Comparison of ENCODE assay signal across 1 cellular context in the genomic region with DNA sequence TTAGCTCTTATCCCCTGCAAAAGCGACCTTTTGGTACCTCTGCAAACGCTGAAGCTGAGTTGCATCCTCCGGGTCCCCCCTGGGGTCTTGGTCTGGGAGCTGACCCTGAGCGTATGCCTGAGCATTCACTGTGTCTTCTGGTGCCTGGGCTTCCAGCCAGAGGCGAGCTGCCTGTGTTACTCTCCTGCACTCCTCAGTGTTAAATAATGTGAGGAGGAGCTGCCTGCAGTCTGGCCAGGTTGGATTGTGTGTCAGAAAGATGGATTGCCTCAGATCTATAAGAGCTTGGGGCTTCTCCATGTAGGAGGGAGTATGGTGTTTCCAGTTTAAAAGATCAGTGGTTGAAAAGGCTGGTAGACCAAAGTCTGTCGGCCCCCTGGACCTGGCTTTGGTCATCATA.
TF ChIP-seq lines count a peak whose summit lies in the region.

No MANE protein-coding gene starts in this region.

TF ChIP-seq in GM23338, 12 proteins besides CTCF, POLR2A, EP300 and RAD21 (continued from another document):
- TF ChIP-seq, protein P1, sequence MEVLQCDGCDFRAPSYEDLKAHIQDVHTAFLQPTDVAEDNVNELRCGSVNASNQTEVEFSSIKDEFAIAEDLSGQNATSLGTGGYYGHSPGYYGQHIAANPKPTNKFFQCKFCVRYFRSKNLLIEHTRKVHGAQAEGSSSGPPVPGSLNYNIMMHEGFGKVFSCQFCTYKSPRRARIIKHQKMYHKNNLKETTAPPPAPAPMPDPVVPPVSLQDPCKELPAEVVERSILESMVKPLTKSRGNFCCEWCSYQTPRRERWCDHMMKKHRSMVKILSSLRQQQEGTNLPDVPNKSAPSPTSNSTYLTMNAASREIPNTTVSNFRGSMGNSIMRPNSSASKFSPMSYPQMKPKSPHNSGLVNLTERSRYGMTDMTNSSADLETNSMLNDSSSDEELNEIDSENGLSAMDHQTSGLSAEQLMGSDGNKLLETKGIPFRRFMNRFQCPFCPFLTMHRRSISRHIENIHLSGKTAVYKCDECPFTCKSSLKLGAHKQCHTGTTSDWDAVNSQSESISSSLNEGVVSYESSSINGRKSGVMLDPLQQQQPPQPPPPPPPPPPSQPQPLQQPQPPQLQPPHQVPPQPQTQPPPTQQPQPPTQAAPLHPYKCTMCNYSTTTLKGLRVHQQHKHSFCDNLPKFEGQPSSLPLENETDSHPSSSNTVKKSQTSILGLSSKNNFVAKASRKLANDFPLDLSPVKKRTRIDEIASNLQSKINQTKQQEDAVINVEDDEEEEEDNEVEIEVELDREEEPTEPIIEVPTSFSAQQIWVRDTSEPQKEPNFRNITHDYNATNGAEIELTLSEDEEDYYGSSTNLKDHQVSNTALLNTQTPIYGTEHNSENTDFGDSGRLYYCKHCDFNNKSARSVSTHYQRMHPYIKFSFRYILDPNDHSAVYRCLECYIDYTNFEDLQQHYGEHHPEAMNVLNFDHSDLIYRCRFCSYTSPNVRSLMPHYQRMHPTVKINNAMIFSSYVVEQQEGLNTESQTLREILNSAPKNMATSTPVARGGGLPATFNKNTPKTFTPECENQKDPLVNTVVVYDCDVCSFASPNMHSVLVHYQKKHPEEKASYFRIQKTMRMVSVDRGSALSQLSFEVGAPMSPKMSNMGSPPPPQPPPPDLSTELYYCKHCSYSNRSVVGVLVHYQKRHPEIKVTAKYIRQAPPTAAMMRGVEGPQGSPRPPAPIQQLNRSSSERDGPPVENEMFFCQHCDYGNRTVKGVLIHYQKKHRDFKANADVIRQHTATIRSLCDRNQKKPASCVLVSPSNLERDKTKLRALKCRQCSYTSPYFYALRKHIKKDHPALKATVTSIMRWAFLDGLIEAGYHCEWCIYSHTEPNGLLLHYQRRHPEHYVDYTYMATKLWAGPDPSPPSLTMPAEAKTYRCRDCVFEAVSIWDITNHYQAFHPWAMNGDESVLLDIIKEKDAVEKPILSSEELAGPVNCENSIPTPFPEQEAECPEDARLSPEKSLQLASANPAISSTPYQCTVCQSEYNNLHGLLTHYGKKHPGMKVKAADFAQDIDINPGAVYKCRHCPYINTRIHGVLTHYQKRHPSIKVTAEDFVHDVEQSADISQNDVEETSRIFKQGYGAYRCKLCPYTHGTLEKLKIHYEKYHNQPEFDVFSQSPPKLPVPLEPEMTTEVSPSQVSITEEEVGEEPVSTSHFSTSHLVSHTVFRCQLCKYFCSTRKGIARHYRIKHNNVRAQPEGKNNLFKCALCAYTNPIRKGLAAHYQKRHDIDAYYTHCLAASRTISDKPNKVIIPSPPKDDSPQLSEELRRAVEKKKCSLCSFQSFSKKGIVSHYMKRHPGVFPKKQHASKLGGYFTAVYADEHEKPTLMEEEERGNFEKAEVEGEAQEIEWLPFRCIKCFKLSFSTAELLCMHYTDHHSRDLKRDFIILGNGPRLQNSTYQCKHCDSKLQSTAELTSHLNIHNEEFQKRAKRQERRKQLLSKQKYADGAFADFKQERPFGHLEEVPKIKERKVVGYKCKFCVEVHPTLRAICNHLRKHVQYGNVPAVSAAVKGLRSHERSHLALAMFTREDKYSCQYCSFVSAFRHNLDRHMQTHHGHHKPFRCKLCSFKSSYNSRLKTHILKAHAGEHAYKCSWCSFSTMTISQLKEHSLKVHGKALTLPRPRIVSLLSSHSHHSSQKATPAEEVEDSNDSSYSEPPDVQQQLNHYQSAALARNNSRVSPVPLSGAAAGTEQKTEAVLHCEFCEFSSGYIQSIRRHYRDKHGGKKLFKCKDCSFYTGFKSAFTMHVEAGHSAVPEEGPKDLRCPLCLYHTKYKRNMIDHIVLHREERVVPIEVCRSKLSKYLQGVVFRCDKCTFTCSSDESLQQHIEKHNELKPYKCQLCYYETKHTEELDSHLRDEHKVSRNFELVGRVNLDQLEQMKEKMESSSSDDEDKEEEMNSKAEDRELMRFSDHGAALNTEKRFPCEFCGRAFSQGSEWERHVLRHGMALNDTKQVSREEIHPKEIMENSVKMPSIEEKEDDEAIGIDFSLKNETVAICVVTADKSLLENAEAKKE (CRISPR knock-in tag; IDR thresholded peaks at IDR 0.05) = no peak
- no peak for TF ChIP-seq ZNF114 (CRISPR knock-in tag; IDR thresholded peaks at IDR 0.05)
- TF ChIP-seq POLR2AphosphoS5 (IDR thresholded peaks at IDR 0.05; ENCODE audit: low read depth) = no peak
- TF ChIP-seq CREB1 (CRISPR knock-in tag; IDR thresholded peaks at IDR 0.05; ENCODE audit: low read depth) = no peak
- TF ChIP-seq, protein P2, sequence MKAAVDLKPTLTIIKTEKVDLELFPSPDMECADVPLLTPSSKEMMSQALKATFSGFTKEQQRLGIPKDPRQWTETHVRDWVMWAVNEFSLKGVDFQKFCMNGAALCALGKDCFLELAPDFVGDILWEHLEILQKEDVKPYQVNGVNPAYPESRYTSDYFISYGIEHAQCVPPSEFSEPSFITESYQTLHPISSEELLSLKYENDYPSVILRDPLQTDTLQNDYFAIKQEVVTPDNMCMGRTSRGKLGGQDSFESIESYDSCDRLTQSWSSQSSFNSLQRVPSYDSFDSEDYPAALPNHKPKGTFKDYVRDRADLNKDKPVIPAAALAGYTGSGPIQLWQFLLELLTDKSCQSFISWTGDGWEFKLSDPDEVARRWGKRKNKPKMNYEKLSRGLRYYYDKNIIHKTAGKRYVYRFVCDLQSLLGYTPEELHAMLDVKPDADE (IDR thresholded peaks at IDR 0.05) = no peak
- TF ChIP-seq, protein P3, sequence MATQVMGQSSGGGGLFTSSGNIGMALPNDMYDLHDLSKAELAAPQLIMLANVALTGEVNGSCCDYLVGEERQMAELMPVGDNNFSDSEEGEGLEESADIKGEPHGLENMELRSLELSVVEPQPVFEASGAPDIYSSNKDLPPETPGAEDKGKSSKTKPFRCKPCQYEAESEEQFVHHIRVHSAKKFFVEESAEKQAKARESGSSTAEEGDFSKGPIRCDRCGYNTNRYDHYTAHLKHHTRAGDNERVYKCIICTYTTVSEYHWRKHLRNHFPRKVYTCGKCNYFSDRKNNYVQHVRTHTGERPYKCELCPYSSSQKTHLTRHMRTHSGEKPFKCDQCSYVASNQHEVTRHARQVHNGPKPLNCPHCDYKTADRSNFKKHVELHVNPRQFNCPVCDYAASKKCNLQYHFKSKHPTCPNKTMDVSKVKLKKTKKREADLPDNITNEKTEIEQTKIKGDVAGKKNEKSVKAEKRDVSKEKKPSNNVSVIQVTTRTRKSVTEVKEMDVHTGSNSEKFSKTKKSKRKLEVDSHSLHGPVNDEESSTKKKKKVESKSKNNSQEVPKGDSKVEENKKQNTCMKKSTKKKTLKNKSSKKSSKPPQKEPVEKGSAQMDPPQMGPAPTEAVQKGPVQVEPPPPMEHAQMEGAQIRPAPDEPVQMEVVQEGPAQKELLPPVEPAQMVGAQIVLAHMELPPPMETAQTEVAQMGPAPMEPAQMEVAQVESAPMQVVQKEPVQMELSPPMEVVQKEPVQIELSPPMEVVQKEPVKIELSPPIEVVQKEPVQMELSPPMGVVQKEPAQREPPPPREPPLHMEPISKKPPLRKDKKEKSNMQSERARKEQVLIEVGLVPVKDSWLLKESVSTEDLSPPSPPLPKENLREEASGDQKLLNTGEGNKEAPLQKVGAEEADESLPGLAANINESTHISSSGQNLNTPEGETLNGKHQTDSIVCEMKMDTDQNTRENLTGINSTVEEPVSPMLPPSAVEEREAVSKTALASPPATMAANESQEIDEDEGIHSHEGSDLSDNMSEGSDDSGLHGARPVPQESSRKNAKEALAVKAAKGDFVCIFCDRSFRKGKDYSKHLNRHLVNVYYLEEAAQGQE (IDR thresholded peaks at IDR 0.05; ENCODE audit: unreplicated experiment) = no peak
- no peak for TF ChIP-seq NANOG (IDR thresholded peaks at IDR 0.05; ENCODE audit: borderline replicate concordance)
